ENCODE assay signal across 8 cellular contexts in the genomic region with DNA sequence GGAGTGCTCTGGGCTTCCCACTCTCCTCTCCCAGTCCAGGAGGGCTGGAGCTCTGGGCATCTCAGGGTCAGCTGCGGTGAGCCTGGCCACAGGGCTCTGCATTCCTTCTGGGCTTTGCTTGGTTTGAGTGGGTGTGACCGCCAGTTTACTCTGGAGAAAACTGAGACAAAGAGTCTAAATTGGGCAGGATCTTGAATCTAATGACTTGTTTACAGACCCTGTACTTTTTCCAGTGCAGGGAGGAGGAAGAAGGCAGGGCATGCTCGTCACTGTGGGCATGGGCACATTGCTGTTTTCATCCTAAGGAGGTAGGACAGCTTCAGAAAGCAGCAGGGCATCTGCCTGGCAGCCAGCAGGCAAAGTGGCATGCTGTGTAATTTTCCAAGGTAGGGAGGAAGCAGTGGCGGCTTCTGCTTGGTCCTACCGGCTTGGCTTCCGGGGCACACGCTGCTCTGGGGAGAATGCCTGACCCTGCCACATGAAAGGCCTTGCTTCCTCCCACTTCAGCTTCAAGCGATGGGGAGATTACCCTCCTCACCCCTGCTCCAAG. TPM values are rescaled to one million over a fixed set of nuclear protein-coding genes. Genes with fewer than 3 reads are reported as not detected.
DNase-seq lines count a peak whose midpoint lies in the region; ATAC-seq and TF ChIP-seq lines count a peak whose summit lies in the region.

No MANE protein-coding gene starts in this region.

- H4K20me1 ChIP-seq in SU-DHL-6 (ENCODE audit: low read depth, low read length): no peaks in the 10 kb centered on the region

- peak overlapping the region; percentile 99 for H3K4me2 ChIP-seq in SU-DHL-6 (ENCODE audit: low read depth, low read length, poor library complexity, severe bottlenecking)

- no peaks in the 10 kb centered on the region for H3K36me3 ChIP-seq in SU-DHL-6 (ENCODE audit: low read length)
- no peaks in the 10 kb centered on the region for H3K36me3 ChIP-seq in duodenal mucosa (ENCODE audit: control insufficient read depth in 1 of 2, insufficient read depth in 2 of 2, low read length in 2 of 2)

- peaks cover 65% of the 10 kb centered on the region; the same call in 1 of the 2 replicates for H3F3A ChIP-seq in SU-DHL-6 (ENCODE audit: insufficient read depth)

- peak overlapping the region; percentile 72 for H3K9ac ChIP-seq in SU-DHL-6 (ENCODE audit: low read length)
- H3K9ac ChIP-seq in duodenal mucosa (ENCODE audit: low read depth in 1 of 2, low read length in 2 of 2): peak overlapping the region; percentile 11 to 35

- peak; percentile 58 for DNase-seq in renal cortical epithelial cell (ENCODE audit: low read depth)
- no peak for DNase-seq in RWPE1 (ENCODE audit: low spot score)
- no peak for DNase-seq in superior temporal gyrus (ENCODE audit: extremely low spot score)
- DNase-seq in NCI-H82 treated with DMSO at 0.1 percent for 48 hours (lab: John Stamatoyannopoulos, UW; ENCODE audit: unreplicated experiment): no peak

- ATAC-seq in GM21619 (IDR thresholded peaks at IDR 0.05; ENCODE audit: unreplicated experiment) (peak; percentile 23), HG03135 (IDR thresholded peaks at IDR 0.05; ENCODE audit: unreplicated experiment) (no peak)

- H3K9me3 ChIP-seq in SU-DHL-6 (ENCODE audit: insufficient read depth, low read length): no peaks in the 10 kb centered on the region
- H3K9me3 ChIP-seq in duodenal mucosa (ENCODE audit: control insufficient read depth in 1 of 2, low read length in 2 of 2): no peaks in the 10 kb centered on the region

- CTCF ChIA-PET in RWPE1 (lab: Yijun Ruan, JAX): interaction anchor here (0.9 kb wide), 1 partner anchor 10 kb away, joined by 3 read pairs; no protein-coding TSS in a partner anchor

- POLR2A ChIA-PET in RWPE1 (lab: Yijun Ruan, JAX; ENCODE audit: low non-redundant PET): no interaction called here

- H3K9me2 ChIP-seq in SU-DHL-6 (replicated peaks; ENCODE audit: insufficient read depth, low read length): no peaks in the 10 kb centered on the region

- H2AFZ ChIP-seq in SU-DHL-6 (ENCODE audit: low read depth, low read length, severe bottlenecking): no peak overlapping the region

- H3K27ac ChIP-seq in SU-DHL-6 (ENCODE audit: low read depth, low read length) (peak overlapping the region; percentile 100), duodenal mucosa (ENCODE audit: low read depth, low read length) (peak overlapping the region; percentile 59), RWPE1 (no peak overlapping the region)

- H3K4me1 ChIP-seq in duodenal mucosa (ENCODE audit: control insufficient read depth in 1 of 2, insufficient read depth in 2 of 2, low read length in 2 of 2): peaks cover 60 to 63% of the 10 kb centered on the region in 2 donors

- H3K79me2 ChIP-seq in SU-DHL-6 (ENCODE audit: insufficient read depth, low read length): peaks cover 100% of the 10 kb centered on the region

- H3K27me3 ChIP-seq in SU-DHL-6 (ENCODE audit: low read length): no peaks in the 10 kb centered on the region
- H3K27me3 ChIP-seq in duodenal mucosa (ENCODE audit: control insufficient read depth in 1 of 2, insufficient read depth in 2 of 2, low read length in 2 of 2): no peaks in the 10 kb centered on the region

- no peak for TF ChIP-seq CTCF in SU-DHL-6 (IDR thresholded peaks at IDR 0.05; ENCODE audit: insufficient read depth, low read length, poor library complexity, severe bottlenecking)
- TF ChIP-seq CTCF in RWPE1 (conservative IDR thresholded peaks at IDR 0.05; ENCODE audit: low read depth): no peak

- H3K4me3 ChIP-seq in SU-DHL-6 (ENCODE audit: insufficient read depth, low read length, poor library complexity, severe bottlenecking): peak overlapping the region; percentile 18
- peak overlapping the region; percentile 30 to 38 for H3K4me3 ChIP-seq in duodenal mucosa (ENCODE audit: low read depth in 1 of 2, low read length in 2 of 2)

RNA-seq across cellular contexts. Expression of a gene that starts 22.9 kb away (rescaled TPM):
- total RNA-seq in renal cortical epithelial cell: 0.10 and 0.35 TPM in 2 replicates
